8 cellular contexts compared by ENCODE assay signal in the genomic region with DNA sequence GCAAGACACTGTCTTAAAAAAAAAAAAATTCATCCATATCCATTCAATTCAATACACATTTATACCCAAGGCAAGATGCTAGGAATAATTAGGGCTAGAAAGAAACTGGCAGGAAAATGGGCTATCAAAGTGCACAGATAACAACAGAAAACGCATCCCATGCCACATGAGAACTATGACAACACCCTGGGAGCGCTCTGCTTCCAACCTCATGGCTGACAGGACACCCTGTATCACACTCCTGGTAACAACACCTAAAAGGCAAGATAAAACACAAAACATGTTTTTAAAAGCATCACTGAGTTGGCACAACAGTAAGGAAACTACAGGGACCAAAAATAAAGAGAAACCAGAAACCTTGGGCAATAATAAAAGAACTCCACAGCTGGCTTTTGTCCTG.
"Had no signal": no experiment of that assay in that cellular context is flagged by ENCODE, and none has a peak within 500 bp of the region (broad histone marks: within the 10 kb centered on the region; RNA-seq: fewer than 3 reads in every experiment).

No MANE protein-coding gene starts in this region.

- H3K4me3 ChIP-seq: GM23248, K562 had no signal

- H3K27ac Mint-ChIP-seq: H9 had no signal

- H3K9ac ChIP-seq: GM23248 had no signal

- FAIRE-seq: H54, HTR-8/SVneo had no signal

- H3K4me1 Mint-ChIP-seq: H9 had no signal

- H3K27ac ChIP-seq: GM23248 had no signal

- H3K9me3 Mint-ChIP-seq: H9 had no signal

- DNase-seq: GM23248, GOT3, H9, HCEC 1CT, IMR-90 had no signal

- H3K4me3 Mint-ChIP-seq: H9 had no signal

- H2AFZ ChIP-seq: GM23248 had no signal
